In the genomic region with DNA sequence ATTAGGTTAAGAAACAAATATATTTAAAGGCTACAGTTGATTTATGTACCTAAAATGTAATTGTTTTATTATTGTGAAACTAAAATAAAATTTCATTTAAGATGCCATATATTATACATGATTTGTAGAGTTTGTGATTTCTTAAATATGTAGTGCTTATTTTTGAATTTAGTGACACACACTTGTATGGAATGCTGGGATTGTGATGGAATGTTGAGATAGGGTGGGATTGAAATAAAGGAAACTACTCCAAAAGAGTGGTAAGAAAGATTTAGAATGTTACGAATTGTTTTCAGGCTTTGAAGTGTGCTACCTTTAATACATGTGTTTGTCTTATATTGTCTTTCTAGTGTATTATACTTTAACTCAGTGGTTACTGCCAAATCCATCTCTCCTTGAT, we compare ENCODE assay signal across 22 cellular contexts.
"Had no signal": no experiment of that assay in that cellular context is flagged by ENCODE, and none has a peak within 500 bp of the region (broad histone marks: within the 10 kb centered on the region; RNA-seq: fewer than 3 reads in every experiment).

No MANE protein-coding gene starts in this region.

- H3K36me3 ChIP-seq: spleen had no signal

- H3K79me2 ChIP-seq: parathyroid adenoma had no signal

- H3K27ac Mint-ChIP-seq: activated CD4-positive, alpha-beta T cell treated with anti-CD3 and anti-CD28 coated beads for 36 hours; activated CD8-positive, alpha-beta memory T cell treated with anti-CD3 and anti-CD28 coated beads, Interleukin-2, amount 10 ng/mL, durations not matched to agents 7 days and 5 days; activated naive CD8-positive, alpha-beta T cell; effector memory CD8-positive, alpha-beta T cell; memory B cell; natural killer cell; stimulated activated memory B cell treated with anti-CD40 and anti-IgM and Interleukin-4, amounts not matched to agents 10 μg/mL and 1 μg/mL and 100 μg/mL, for 72 hours; T-helper 2 cell treated with Interferon-gamma antibody and Interleukin-4, amounts not matched to agents 5 μg/mL and 100 μg/mL, for 36 hours; type B pancreatic cell; WTC11 had no signal

- H3K4me1 Mint-ChIP-seq: activated CD4-positive, alpha-beta T cell treated with anti-CD3 and anti-CD28 coated beads for 36 hours; activated CD8-positive, alpha-beta memory T cell treated with anti-CD3 and anti-CD28 coated beads, Interleukin-2, amount 10 ng/mL, durations not matched to agents 7 days and 5 days; memory B cell; natural killer cell; stimulated activated memory B cell treated with anti-CD40 and anti-IgM and Interleukin-4, amounts not matched to agents 10 μg/mL and 1 μg/mL and 100 μg/mL, for 72 hours; WTC11 had no signal

- H3K27me3 ChIP-seq: spleen, testis had no signal

- H3K9me3 ChIP-seq: spleen, testis had no signal

- H3K27ac ChIP-seq: parathyroid adenoma, spleen, testis had no signal

- ATAC-seq: activated CD4-positive, alpha-beta T cell treated with anti-CD3 and anti-CD28 coated beads for 36 hours; activated CD8-positive, alpha-beta memory T cell treated with anti-CD3 and anti-CD28 coated beads, Interleukin-2, amount 10 ng/mL, durations not matched to agents 7 days and 5 days; effector memory CD8-positive, alpha-beta T cell; left ventricle myocardium superior; natural killer cell; sciatic nerve; stimulated activated memory B cell treated with anti-CD40 and anti-IgM and Interleukin-4, amounts not matched to agents 10 μg/mL and 1 μg/mL and 100 μg/mL, for 72 hours; WTC11 had no signal

- H2AFZ ChIP-seq: parathyroid adenoma had no signal

- H3K4me3 ChIP-seq: spleen, testis had no signal

- FAIRE-seq: kidney had no signal

- H3K36me3 Mint-ChIP-seq: activated CD8-positive, alpha-beta memory T cell treated with anti-CD3 and anti-CD28 coated beads, Interleukin-2, amount 10 ng/mL, durations not matched to agents 7 days and 5 days; activated naive CD8-positive, alpha-beta T cell; brain; memory B cell; natural killer cell; stimulated activated memory B cell treated with anti-CD40 and anti-IgM and Interleukin-4, amounts not matched to agents 10 μg/mL and 1 μg/mL and 100 μg/mL, for 72 hours; type B pancreatic cell; WTC11 had no signal

- H3K27me3 Mint-ChIP-seq: activated CD4-positive, alpha-beta T cell treated with anti-CD3 and anti-CD28 coated beads for 36 hours; activated CD8-positive, alpha-beta memory T cell treated with anti-CD3 and anti-CD28 coated beads, Interleukin-2, amount 10 ng/mL, durations not matched to agents 7 days and 5 days; activated naive CD8-positive, alpha-beta T cell; effector memory CD8-positive, alpha-beta T cell; memory B cell; stimulated activated memory B cell treated with anti-CD40 and anti-IgM and Interleukin-4, amounts not matched to agents 10 μg/mL and 1 μg/mL and 100 μg/mL, for 72 hours had no signal

- H3K4me3 Mint-ChIP-seq: activated CD4-positive, alpha-beta T cell treated with anti-CD3 and anti-CD28 coated beads for 36 hours; activated CD8-positive, alpha-beta memory T cell treated with anti-CD3 and anti-CD28 coated beads, Interleukin-2, amount 10 ng/mL, durations not matched to agents 7 days and 5 days; activated naive CD8-positive, alpha-beta T cell; effector memory CD8-positive, alpha-beta T cell; memory B cell; natural killer cell; stimulated activated memory B cell treated with anti-CD40 and anti-IgM and Interleukin-4, amounts not matched to agents 10 μg/mL and 1 μg/mL and 100 μg/mL, for 72 hours; T-helper 2 cell treated with Interferon-gamma antibody and Interleukin-4, amounts not matched to agents 5 μg/mL and 100 μg/mL, for 36 hours; type B pancreatic cell; WTC11 had no signal

- H3K9ac ChIP-seq: parathyroid adenoma had no signal

- H3K4me1 ChIP-seq: parathyroid adenoma, spleen, testis had no signal

- DNase-seq: activated CD4-positive, alpha-beta T cell treated with anti-CD3 and anti-CD28 coated beads for 36 hours; activated CD4-positive, alpha-beta T cell treated with anti-CD3 and anti-CD28 coated beads, Interleukin-2, amount 50 U/mL, for 48 hours; activated CD8-positive, alpha-beta memory T cell treated with anti-CD3 and anti-CD28 coated beads, Interleukin-2, amount 10 ng/mL, durations not matched to agents 7 days and 5 days; amygdala; caudate nucleus; effector memory CD8-positive, alpha-beta T cell; foreskin melanocyte; kidney; left ventricle myocardium superior; natural killer cell; spleen; stimulated activated CD4-positive, alpha-beta T cell treated with anti-CD3 and anti-CD28 coated beads, Interleukin-4, amount 100 ng/mL, for 4 hours; testis had no signal

- H3K9me3 Mint-ChIP-seq: brain; memory B cell; stimulated activated memory B cell treated with anti-CD40 and anti-IgM and Interleukin-4, amounts not matched to agents 10 μg/mL and 1 μg/mL and 100 μg/mL, for 72 hours; T-helper 2 cell treated with Interferon-gamma antibody and Interleukin-4, amounts not matched to agents 5 μg/mL and 100 μg/mL, for 36 hours; type B pancreatic cell; WTC11 had no signal
